In the genomic region with DNA sequence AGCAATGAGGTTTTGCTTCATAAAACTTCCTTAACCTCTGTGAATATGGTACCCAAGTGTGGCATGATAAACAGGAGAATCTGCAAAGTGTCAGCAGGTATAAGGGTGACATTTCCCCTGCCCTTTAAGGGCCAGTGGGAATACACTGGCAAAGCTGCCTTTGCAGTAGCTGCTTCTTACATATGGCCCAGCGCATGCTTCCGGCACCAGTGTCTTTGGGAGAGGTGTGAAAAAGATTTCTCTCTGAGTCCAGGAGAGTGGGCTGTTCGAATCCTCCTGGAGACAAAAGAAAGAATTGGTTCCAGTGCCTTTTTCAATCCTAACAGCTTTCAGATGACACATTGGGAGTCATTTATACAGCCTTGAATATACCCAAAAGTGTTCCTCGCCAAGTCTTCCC, we compare ENCODE assay signal across 32 cellular contexts.
"Had no signal": no experiment of that assay in that cellular context is flagged by ENCODE, and none has a peak within 500 bp of the region (broad histone marks: within the 10 kb centered on the region; RNA-seq: fewer than 3 reads in every experiment).

No MANE protein-coding gene starts in this region.

- H3K4me1 ChIP-seq: adrenal gland, body of pancreas had no signal

- DNase-seq: activated B cell treated with CpG ODN at 0.5 μM for 24 hours; activated CD4-positive, alpha-beta memory T cell treated with anti-CD3 and anti-CD28 coated beads for 36 hours; activated CD4-positive, alpha-beta T cell treated with anti-CD3 and anti-CD28 coated beads for 4 hours; activated CD4-positive, alpha-beta T cell treated with anti-CD3 and anti-CD28 coated beads, Interleukin-2, amount 10 ng/mL, durations not matched to agents 24 days and 14 days; activated CD4-positive, alpha-beta T cell treated with anti-CD3 and anti-CD28 coated beads, Interleukin-2, amount 50 U/mL, for 1 hour; activated CD4-positive, alpha-beta T cell treated with anti-CD3 and anti-CD28 coated beads, Interleukin-2, amount 50 U/mL, for 4 hours; activated CD4-positive, CD25-positive, alpha-beta regulatory T cell treated with anti-CD3 and anti-CD28 coated beads, Interleukin-2, amount 50 U/mL, for 72 hours; activated CD8-positive, alpha-beta memory T cell treated with anti-CD3 and anti-CD28 coated beads, Interleukin-2, amount 50 U/mL, for 4 hours; activated CD8-positive, alpha-beta T cell treated with anti-CD3 and anti-CD28 coated beads for 36 hours; activated effector memory CD4-positive, alpha-beta T cell treated with anti-CD3 and anti-CD28 coated beads, Interleukin-2, amount 50 U/mL, for 16 hours; activated gamma-delta T cell treated with Interleukin-2 at 50 U/mL for 16 hours; activated naive CD4-positive, alpha-beta T cell; activated naive CD4-positive, alpha-beta T cell treated with anti-CD3 and anti-CD28 coated beads for 36 hours; activated naive CD4-positive, alpha-beta T cell treated with anti-CD3 and anti-CD28 coated beads, Interleukin-2, amount 50 U/mL, for 16 hours; activated naive CD8-positive, alpha-beta T cell treated with anti-CD3 and anti-CD28 coated beads for 36 hours; activated T-cell treated with anti-CD3 and anti-CD28 coated beads for 4 hours; activated T-cell treated with anti-CD3 and anti-CD28 coated beads, Interleukin-2, amount 50 U/mL, for 1 hour; activated T-cell treated with anti-CD3 and anti-CD28 coated beads, Interleukin-2, amount 50 U/mL, for 4 hours; activated T-cell treated with anti-CD3 and anti-CD28 coated beads, Interleukin-2, amount 50 U/mL, for 72 hours; adrenal gland; amniotic stem cell; aorta; body of pancreas; caudate nucleus; cerebellar nuclear complex; T-cell; T-helper 17 cell; T1000 had no signal

- H3K4me3 ChIP-seq: adrenal gland, body of pancreas, cardiac muscle cell had no signal

- ATAC-seq: activated CD8-positive, alpha-beta T cell treated with anti-CD3 and anti-CD28 coated beads for 36 hours; activated naive CD4-positive, alpha-beta T cell treated with anti-CD3 and anti-CD28 coated beads, Interleukin-2, amount 50 U/mL, for 72 hours; activated T-cell treated with anti-CD3 and anti-CD28 coated beads, Interleukin-2, amount 50 U/mL, for 4 hours; activated T-cell treated with anti-CD3 and anti-CD28 coated beads, Interleukin-2, amount 50 U/mL, for 72 hours; activated T-helper 17 cell treated with anti-CD3 and anti-CD28 coated beads, Interleukin-2, amount 50 U/mL, for 72 hours; body of pancreas; T-cell; T-helper 17 cell had no signal

- H3K9me3 ChIP-seq: adrenal gland, body of pancreas had no signal

- H3K36me3 ChIP-seq: adrenal gland, cardiac muscle cell had no signal

- H3K27ac ChIP-seq: adrenal gland, body of pancreas, cardiac muscle cell, VCaP had no signal

- H3K27me3 ChIP-seq: adrenal gland, body of pancreas, cardiac muscle cell had no signal
